8 cellular contexts compared by ENCODE assay signal in the genomic region with DNA sequence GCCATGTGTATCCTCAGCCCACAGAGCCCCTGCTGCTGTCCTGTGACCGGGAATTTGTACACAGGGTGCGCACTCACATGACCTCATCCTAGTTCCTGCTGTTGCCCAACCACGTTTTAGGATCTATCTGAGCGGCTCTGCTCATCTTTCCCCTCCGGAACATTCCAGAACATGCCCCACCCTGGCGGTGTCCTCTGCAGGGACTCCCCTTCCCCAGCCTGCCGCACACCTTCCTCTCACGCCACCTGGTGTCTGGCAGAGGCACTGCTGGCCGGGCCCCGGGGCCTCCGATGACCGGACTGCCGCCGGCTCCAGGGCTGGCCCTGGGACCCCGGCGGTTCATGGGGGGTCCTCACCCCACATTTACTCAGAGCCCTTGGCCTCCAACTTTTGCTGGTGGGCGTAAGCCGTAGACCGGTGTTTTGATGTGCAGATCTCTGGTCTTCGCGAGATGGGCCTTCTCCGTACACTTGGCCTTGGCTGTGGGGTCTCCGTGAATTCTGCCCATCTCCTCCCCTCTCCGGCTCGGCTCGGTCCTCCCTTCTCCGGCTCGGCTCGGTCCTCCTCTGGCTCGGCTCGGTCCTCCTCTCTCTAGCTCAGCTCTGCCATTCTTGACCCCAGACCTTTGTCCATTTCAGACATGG. TPM values are rescaled to one million over a fixed set of nuclear protein-coding genes. Genes with fewer than 3 reads are reported as not detected.
DNase-seq lines count a peak whose midpoint lies in the region; ATAC-seq and TF ChIP-seq lines count a peak whose summit lies in the region.

No MANE protein-coding gene starts in this region.

- H3K27me3 ChIP-seq in SK-N-SH (ENCODE audit: insufficient read depth) = no peaks in the 10 kb centered on the region

- no peak for TF ChIP-seq EP300 in SK-N-SH (IDR thresholded peaks at IDR 0.05; ENCODE audit: borderline replicate concordance in 1 of 2, low read depth in 1 of 2, low read length in 1 of 2)

- 50% methylated on average over 24 of the region's 31 CpGs for WGBS in SK-N-SH (ENCODE audit: low lambda C conversion rate)

- peak; percentile 1 for DNase-seq in NCI-H510A treated with DMSO at 0.1 percent for 48 hours (lab: John Stamatoyannopoulos, UW)
- DNase-seq in NCI-H510A (lab: John Stamatoyannopoulos, UW) = no peak
- peak; percentile 83 for DNase-seq in SK-N-SH
- peak; percentile 57 for DNase-seq in astrocyte of the hippocampus (ENCODE audit: low read depth, low spot score)
- DNase-seq in islet precursor cell = peak; percentile 78
- DNase-seq in stimulated activated CD4-positive, alpha-beta T cell treated with anti-CD3 and anti-CD28 coated beads, Interleukin-4, amount 100 ng/mL, for 4 hours = peak; percentile 12 to 39

- TF ChIP-seq RAD21 in SK-N-SH (IDR thresholded peaks at IDR 0.05; ENCODE audit: low read length) = peak; percentile 47

- H3K79me2 ChIP-seq in SK-N-SH (ENCODE audit: insufficient read depth) = no peaks in the 10 kb centered on the region

- no peaks in the 10 kb centered on the region for H3K9me3 ChIP-seq in SK-N-SH

- H3K36me3 ChIP-seq in SK-N-SH (replicated peaks in 1 of 2; ENCODE audit: control insufficient read depth in 1 of 2, insufficient read depth in 2 of 2, low read length in 1 of 2) = no peaks in the 10 kb centered on the region

- H3K4me1 ChIP-seq in SK-N-SH (ENCODE audit: control insufficient read depth in 1 of 2, insufficient read depth in 2 of 2, low read depth in 1 of 2, low read length in 1 of 2) = peaks cover 0 to 5% of the 10 kb centered on the region in 2 experiments; a peak in 1 of 4 replicates

- no peaks in the 10 kb centered on the region for H3F3A ChIP-seq in SK-N-SH (replicated peaks; ENCODE audit: insufficient read depth)

- H2AFZ ChIP-seq in SK-N-SH (ENCODE audit: low read depth) = no peak overlapping the region

- H3K4me2 ChIP-seq in SK-N-SH = no peak overlapping the region

- no peaks in the 10 kb centered on the region for H4K20me1 ChIP-seq in SK-N-SH (ENCODE audit: insufficient read depth)

- POLR2A ChIA-PET in SK-N-SH (lab: Yijun Ruan, JAX) = no interaction called here

- no peak overlapping the region for H3K27ac ChIP-seq in SK-N-SH (ENCODE audit: low read depth in 2 of 2, low read length in 1 of 2)

- peak; percentile 60 for TF ChIP-seq CTCF in SK-N-SH (IDR thresholded peaks at IDR 0.05)

- no peak overlapping the region for H3K4me3 ChIP-seq in SK-N-SH (ENCODE audit: low read depth in 2 of 2, low read length in 1 of 2)

- CTCF ChIA-PET in SK-N-SH (lab: Yijun Ruan, JAX) = interaction anchor here (0.7 to 4.2 kb wide), 9 partner anchors 12 to 125 kb away, joined by 3 to 72 read pairs (median 4); no protein-coding TSS in a partner anchor

- no peak overlapping the region for H3K9ac ChIP-seq in SK-N-SH

- no peaks in the 10 kb centered on the region for H3K9me2 ChIP-seq in SK-N-SH

- ATAC-seq in GM18502 (IDR thresholded peaks at IDR 0.05; ENCODE audit: poor library complexity, unreplicated experiment) (no peak), HG03571 (IDR thresholded peaks at IDR 0.05; ENCODE audit: unreplicated experiment) (no peak)

TF ChIP-seq in SK-N-SH, 30 proteins besides CTCF, POLR2A, EP300 and RAD21:
- TF ChIP-seq SMC3 (IDR thresholded peaks at IDR 0.05; ENCODE audit: low read depth, low read length) = peak; percentile 48; the same call in 1 of the 2 replicates
- TF ChIP-seq TCF12 (IDR thresholded peaks at IDR 0.05) = no peak

RNA-seq across cellular contexts. Expression of a gene that starts 29.5 kb away (rescaled TPM):
- polyA plus RNA-seq in SK-N-SH (2012; rRNA removed) = 0.10 and 0.18 TPM in 2 replicates
- polyA plus RNA-seq in SK-N-SH (2012; cell fraction: cytosol; rRNA removed) = 0.09 and 0.12 TPM in 2 replicates
- polyA plus RNA-seq in SK-N-SH (2012; cell fraction: nucleus; rRNA removed) = 0.68 and 0.83 TPM in 2 replicates
